25 cellular contexts compared by ENCODE assay signal in genomic region chr2:3008551-3009498, GRCh38.
"Had no signal": no experiment of that assay in that cellular context is flagged by ENCODE, and none has a peak within 500 bp of the region (broad histone marks: within the 10 kb centered on the region; RNA-seq: fewer than 3 reads in every experiment).

No MANE protein-coding gene starts in this region.

- H3K4me3 Mint-ChIP-seq: activated B cell treated with CpG ODN at 0.5 μM for 24 hours; activated CD4-positive, alpha-beta memory T cell treated with anti-CD3 and anti-CD28 coated beads for 36 hours; activated naive CD4-positive, alpha-beta T cell treated with anti-CD3 and anti-CD28 coated beads, Interleukin-2, amount 10 ng/mL, durations not matched to agents 7 days and 5 days; activated T-cell treated with anti-CD3 and anti-CD28 coated beads, Interleukin-2, amount 50 U/mL, for 72 hours; endodermal cell; stimulated activated effector memory CD8-positive, alpha-beta T cell treated with anti-CD3 and anti-CD28 coated beads, Interleukin-12 subunit alpha, Interleukin-12 subunit beta, amount 100 ng/mL, for 72 hours; T-helper 17 cell had no signal

- H3K27ac Mint-ChIP-seq: activated B cell treated with CpG ODN at 0.5 μM for 24 hours; activated CD4-positive, alpha-beta memory T cell treated with anti-CD3 and anti-CD28 coated beads for 36 hours; activated naive CD4-positive, alpha-beta T cell treated with anti-CD3 and anti-CD28 coated beads, Interleukin-2, amount 10 ng/mL, durations not matched to agents 7 days and 5 days; activated T-cell treated with anti-CD3 and anti-CD28 coated beads, Interleukin-2, amount 50 U/mL, for 72 hours; endodermal cell; stimulated activated effector memory CD8-positive, alpha-beta T cell treated with anti-CD3 and anti-CD28 coated beads, Interleukin-12 subunit alpha, Interleukin-12 subunit beta, amount 100 ng/mL, for 72 hours; T-helper 17 cell had no signal

- DNase-seq: activated B cell treated with CpG ODN at 0.5 μM for 24 hours; activated CD4-positive, alpha-beta memory T cell treated with anti-CD3 and anti-CD28 coated beads for 36 hours; activated CD4-positive, alpha-beta T cell treated with anti-CD3 and anti-CD28 coated beads for 4 hours; activated effector memory CD4-positive, alpha-beta T cell treated with anti-CD3 and anti-CD28 coated beads, Interleukin-2, amount 50 U/mL, for 16 hours; activated naive CD4-positive, alpha-beta T cell treated with anti-CD3 and anti-CD28 coated beads, Interleukin-2, amount 10 ng/mL, durations not matched to agents 7 days and 5 days; activated T-cell treated with anti-CD3 and anti-CD28 coated beads, Interleukin-2, amount 50 U/mL, for 72 hours; amygdala; cerebellar nuclear complex; endodermal cell; heart right ventricle; kidney; lower lobe of right lung; mesendoderm; mucosa of descending colon; psoas muscle; right cardiac atrium; stimulated activated CD4-positive, alpha-beta T cell treated with anti-CD3 and anti-CD28 coated beads, Interleukin-1b, Interleukin-23, amount 100 ng/mL, for 48 hours; stomach; T-helper 17 cell; uterus had no signal

- H3K4me1 ChIP-seq: heart right ventricle, lower lobe of right lung, psoas muscle, stomach, suprapubic skin, tibial nerve, uterus had no signal

- H3K9me3 ChIP-seq: suprapubic skin had no signal

- H3K27me3 Mint-ChIP-seq: activated naive CD4-positive, alpha-beta T cell treated with anti-CD3 and anti-CD28 coated beads, Interleukin-2, amount 10 ng/mL, durations not matched to agents 7 days and 5 days had no signal

- H3K27ac ChIP-seq: coronary artery, epithelial cell of prostate, heart right ventricle, lower lobe of right lung, psoas muscle, stomach, suprapubic skin, tibial nerve, uterus had no signal

- H3K36me3 ChIP-seq: heart right ventricle, lower lobe of right lung, stomach, suprapubic skin, tibial nerve, uterus had no signal

- H3K4me3 ChIP-seq: coronary artery, heart right ventricle, lower lobe of right lung, mucosa of descending colon, psoas muscle, stomach, suprapubic skin, tibial nerve, uterus had no signal

- H3K4me1 Mint-ChIP-seq: activated B cell treated with CpG ODN at 0.5 μM for 24 hours; activated naive CD4-positive, alpha-beta T cell treated with anti-CD3 and anti-CD28 coated beads, Interleukin-2, amount 10 ng/mL, durations not matched to agents 7 days and 5 days; endodermal cell; stimulated activated effector memory CD8-positive, alpha-beta T cell treated with anti-CD3 and anti-CD28 coated beads, Interleukin-12 subunit alpha, Interleukin-12 subunit beta, amount 100 ng/mL, for 72 hours; T-helper 17 cell had no signal

- H3K9me3 Mint-ChIP-seq: activated naive CD4-positive, alpha-beta T cell treated with anti-CD3 and anti-CD28 coated beads, Interleukin-2, amount 10 ng/mL, durations not matched to agents 7 days and 5 days; endodermal cell had no signal

- H3K27me3 ChIP-seq: tibial nerve, uterus had no signal

- FAIRE-seq: kidney had no signal

- H3K36me3 Mint-ChIP-seq: activated CD4-positive, alpha-beta memory T cell treated with anti-CD3 and anti-CD28 coated beads for 36 hours; activated naive CD4-positive, alpha-beta T cell treated with anti-CD3 and anti-CD28 coated beads, Interleukin-2, amount 10 ng/mL, durations not matched to agents 7 days and 5 days; stimulated activated effector memory CD8-positive, alpha-beta T cell treated with anti-CD3 and anti-CD28 coated beads, Interleukin-12 subunit alpha, Interleukin-12 subunit beta, amount 100 ng/mL, for 72 hours had no signal
